Comparison of ENCODE assay signal across 22 cellular contexts in the genomic region with DNA sequence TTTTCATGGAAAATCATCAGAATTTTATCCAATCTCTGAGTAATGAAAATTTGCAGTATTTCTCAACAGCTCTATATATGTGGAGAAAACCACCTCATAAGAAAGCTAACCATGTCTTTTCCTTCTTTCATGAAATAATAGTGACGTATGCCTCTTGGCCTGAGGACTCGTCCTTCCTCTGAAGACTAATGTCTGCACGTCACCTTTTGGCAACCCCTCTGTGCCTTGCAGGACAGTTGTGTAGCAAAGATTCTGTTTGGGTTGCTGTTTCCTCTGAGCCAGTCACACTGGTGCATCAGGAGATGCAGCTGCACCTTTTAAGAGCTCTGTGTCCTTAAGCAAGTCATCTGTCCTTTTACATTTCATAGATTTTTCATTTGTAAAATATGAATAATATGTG.
A peak's percentile ranks its signal among the peaks of the same experiment; 100 is the strongest.
DNase-seq lines count a peak whose midpoint lies in the region; ATAC-seq, FAIRE-seq and TF ChIP-seq lines count a peak whose summit lies in the region.
"Had no signal": no experiment of that assay in that cellular context is flagged by ENCODE, and none has a peak within 500 bp of the region (broad histone marks: within the 10 kb centered on the region; RNA-seq: fewer than 3 reads in every experiment).

No MANE protein-coding gene starts in this region.

- H3K14ac ChIP-seq in H1 (ENCODE audit: insufficient read length): no peak overlapping the region

- no peak for TF ChIP-seq RAD21 in H1 (IDR thresholded peaks at IDR 0.05 in 1 of 2, conservative IDR thresholded peaks at IDR 0.05 in 1 of 2; ENCODE audit: low read depth in 2 of 2, low read length in 2 of 2)

- no peak overlapping the region for H4K8ac ChIP-seq in H1 (ENCODE audit: extremely low read depth, insufficient read depth, low read length)

- H3K4me1 ChIP-seq in left ventricle myocardium inferior (peaks cover 31% of the 10 kb centered on the region), H1 (replicated peaks in 1 of 4; ENCODE audit: control insufficient read depth in 3 of 4, insufficient read depth in 4 of 4, low read length in 3 of 4) (peaks cover 0 to 5% (median 0%) of the 10 kb centered on the region in 4 experiments; a peak in 1 of 7 replicates)
- H3K4me1 ChIP-seq: BLaER1 treated with 17β-estradiol and CSF1 and Interleukin-3, amounts not matched to agents 10 nM and 100 nM had no signal

- no peak overlapping the region for H3K23ac ChIP-seq in H1 (ENCODE audit: insufficient read length)

- H4K20me1 ChIP-seq in H1 (replicated peaks in 1 of 2; ENCODE audit: control insufficient read depth in 1 of 2, insufficient read depth in 2 of 2, low read length in 2 of 2): no peaks in the 10 kb centered on the region
- H4K20me1 ChIP-seq: BLaER1 treated with 17β-estradiol and CSF1 and Interleukin-3, amounts not matched to agents 10 nM and 100 nM had no signal

- H3K18ac ChIP-seq in H1 (ENCODE audit: extremely low read depth, low read length): no peak overlapping the region

- no peak overlapping the region for H2BK5ac ChIP-seq in H1 (ENCODE audit: low read depth, low read length)

- FAIRE-seq in H1 (lab: Jason Lieb, UNC): no peak
- FAIRE-seq: A549, GM12878, GM12892, GM18507 had no signal

- no peak overlapping the region for H2AK5ac ChIP-seq in H1 (ENCODE audit: low read depth, low read length)

- H4K5ac ChIP-seq in H1 (ENCODE audit: insufficient read length, low read depth, low read length): no peak overlapping the region

- CTCF ChIA-PET in H1 (lab: Charles Lee; ENCODE audit: partially characterized antibody): interaction anchor here (1.2 to 1.5 kb wide), 2 partner anchors 27 to 308 kb away, joined by 3 to 4 read pairs; no protein-coding TSS in a partner anchor

- peak; percentile 26 for ATAC-seq in Right ventricle myocardium inferior
- ATAC-seq in left ventricle myocardium superior: peak; percentile 21
- ATAC-seq: A549, GM12878 had no signal

- H3K4ac ChIP-seq in H1 (replicated peaks; ENCODE audit: insufficient read length, low read depth, low read length): no peak overlapping the region

- no peak for TF ChIP-seq POLR2A in H1 (IDR thresholded peaks at IDR 0.05; ENCODE audit: control extremely low read depth in 1 of 2, low read depth in 2 of 2, low read length in 2 of 2)

- H3K36me3 ChIP-seq in left ventricle myocardium inferior (no peaks in the 10 kb centered on the region), H1 (ENCODE audit: control insufficient read depth in 2 of 4, insufficient read depth in 4 of 4, low read length in 3 of 4) (no peaks in the 10 kb centered on the region)
- H3K36me3 ChIP-seq: BLaER1 treated with 17β-estradiol and CSF1 and Interleukin-3, amounts not matched to agents 10 nM and 100 nM had no signal

- no peak overlapping the region for H3K4me3 ChIP-seq in left ventricle myocardium inferior
- no peak overlapping the region for H3K4me3 ChIP-seq in H1 (ENCODE audit: extremely low read depth in 1 of 4, insufficient read depth in 2 of 4, low read depth in 3 of 4, low read length in 4 of 4)
- H3K4me3 ChIP-seq: A549; BLaER1 treated with 17β-estradiol and CSF1 and Interleukin-3, amounts not matched to agents 10 nM and 100 nM; GM12878 had no signal

- intact Hi-C loops in Right ventricle myocardium inferior (cut with DNase I) (no loop called here), cardiac septum (cut with DNase I) (no loop called here), left ventricle myocardium superior (cut with micrococcal nuclease) (no loop called here), left ventricle myocardium inferior (cut with micrococcal nuclease) (no loop called here)

- WGBS in H1 (ENCODE audit: extremely low coverage in 1 of 2, insufficient coverage in 1 of 2, insufficient read length in 1 of 2, insufficient replicate concordance in 2 of 2, low coverage in 1 of 2, low lambda C conversion rate in 2 of 2, missing lambda C conversion rate in 1 of 2), 2 experiments: 90% methylated on average over 3 of the region's 3 CpGs; no CpG with 5 or more reads in 1 of the 2 experiments

- DNase-seq in Right ventricle myocardium inferior (ENCODE audit: missing footprints) (no peak), cardiac septum (ENCODE audit: low spot score) (no peak), left ventricle myocardium superior (no peak), left ventricle myocardium inferior (no peak), H1 (ENCODE audit: low read depth in 1 of 2, low spot score in 2 of 2) (no peak), COLO829 (ENCODE audit: low spot score) (no peak), NCI-H2196 (lab: John Stamatoyannopoulos, UW; ENCODE audit: unreplicated experiment) (no peak)
- DNase-seq: AML-193; Caco-2; Calu3; CD4-positive, alpha-beta T cell; CD8-positive, alpha-beta memory T cell; DMS79 treated with DMSO at 0.1 percent for 48 hours; EL; GDM1 had no signal

- H2AFZ ChIP-seq in H1 (ENCODE audit: low read length): no peak overlapping the region

- no peaks in the 10 kb centered on the region for H3K79me1 ChIP-seq in H1 (ENCODE audit: low read depth, low read length)

- H2BK20ac ChIP-seq in H1 (ENCODE audit: low read length): no peak overlapping the region

- POLR2A ChIA-PET in H1 (lab: Charles Lee; ENCODE audit: partially characterized antibody): interaction anchor here (1.0 kb wide), 1 partner anchor 12 kb away, joined by 3 read pairs; no protein-coding TSS in a partner anchor

- H3K9me3 ChIP-seq in left ventricle myocardium inferior (replicated peaks): no peaks in the 10 kb centered on the region
- no peaks in the 10 kb centered on the region for H3K9me3 ChIP-seq in H1 (ENCODE audit: insufficient read depth in 2 of 2, low read depth in 1 of 2, low read length in 1 of 2)
- H3K9me3 ChIP-seq: A549; BLaER1 treated with 17β-estradiol and CSF1 and Interleukin-3, amounts not matched to agents 10 nM and 100 nM; Caco-2 had no signal

- no peak for TF ChIP-seq CTCF in left ventricle myocardium inferior (IDR thresholded peaks at IDR 0.05; ENCODE audit: borderline replicate concordance)
- TF ChIP-seq CTCF in H1 (IDR thresholded peaks at IDR 0.05; ENCODE audit: control extremely low read depth in 1 of 3, insufficient read depth in 1 of 3, low read depth in 1 of 3, low read length in 3 of 3): no peak

- H3K27me3 ChIP-seq in left ventricle myocardium inferior (ENCODE audit: low read depth): no peaks in the 10 kb centered on the region
- no peaks in the 10 kb centered on the region for H3K27me3 ChIP-seq in H1 (replicated peaks in 1 of 4; ENCODE audit: control insufficient read depth in 3 of 4, extremely low read depth in 1 of 4, insufficient read depth in 3 of 4, low read length in 3 of 4)
- H3K27me3 ChIP-seq: BLaER1 treated with 17β-estradiol and CSF1 and Interleukin-3, amounts not matched to agents 10 nM and 100 nM had no signal

- H3K23me2 ChIP-seq in H1 (ENCODE audit: low read depth, low read length): no peaks in the 10 kb centered on the region

- H4K91ac ChIP-seq in H1 (replicated peaks; ENCODE audit: insufficient read length, low read length): no peak overlapping the region

- 0 out of 2 replicates have a peak overlapping the region, but pooled peaks have one; percentile 35 for H2BK15ac ChIP-seq in H1 (ENCODE audit: low read length)

- H3K9ac ChIP-seq in H1 (replicated peaks in 1 of 4; ENCODE audit: extremely low read depth in 1 of 4, low read depth in 3 of 4, low read length in 3 of 4): no peak overlapping the region
- H3K9ac ChIP-seq: BLaER1 treated with 17β-estradiol and CSF1 and Interleukin-3, amounts not matched to agents 10 nM and 100 nM had no signal

- no peak overlapping the region for H2BK12ac ChIP-seq in H1 (ENCODE audit: low read depth, low read length)

- H2BK120ac ChIP-seq in H1 (replicated peaks; ENCODE audit: low read depth, low read length): no peak overlapping the region

- H3K27ac ChIP-seq in left ventricle myocardium inferior (replicated peaks) (no peak overlapping the region), H1 (ENCODE audit: low read depth, low read length) (no peak overlapping the region)
- H3K27ac ChIP-seq: 22Rv1; A549; BLaER1 treated with 17β-estradiol and CSF1 and Interleukin-3, amounts not matched to agents 10 nM and 100 nM; C4-2B had no signal

- H3K79me2 ChIP-seq in H1 (ENCODE audit: control insufficient read depth in 1 of 2, insufficient read depth in 2 of 2, low read length in 2 of 2): no peaks in the 10 kb centered on the region

- H3K4me2 ChIP-seq in H1 (ENCODE audit: insufficient read depth in 1 of 2, low read depth in 2 of 2, low read length in 2 of 2): no peak overlapping the region
- H3K4me2 ChIP-seq: A549; BLaER1 treated with 17β-estradiol and CSF1 and Interleukin-3, amounts not matched to agents 10 nM and 100 nM had no signal

- TF ChIP-seq EP300 in H1 (IDR thresholded peaks at IDR 0.05; ENCODE audit: borderline replicate concordance in 1 of 2, low read depth in 2 of 2, low read length in 2 of 2): no peak

- H3K56ac ChIP-seq in H1 (replicated peaks; ENCODE audit: insufficient read length, low read depth, low read length): no peak overlapping the region

TF ChIP-seq in H1, 55 proteins besides CTCF, POLR2A, EP300 and RAD21:
- TF ChIP-seq ZNF274 (IDR thresholded peaks at IDR 0.05; ENCODE audit: borderline replicate concordance, extremely low read depth, low read length): no peak
- no peak for TF ChIP-seq SIRT6 (IDR thresholded peaks at IDR 0.05; ENCODE audit: low read length)
- TF ChIP-seq CTBP2 (IDR thresholded peaks at IDR 0.05; ENCODE audit: borderline replicate concordance, insufficient read depth, insufficient read length, low read length): no peak
- TF ChIP-seq CREB1 (IDR thresholded peaks at IDR 0.05): no peak
- TF ChIP-seq FOSL1 (IDR thresholded peaks at IDR 0.05; ENCODE audit: insufficient read depth, low read depth, low read length): no peak
- TF ChIP-seq, protein P1, sequence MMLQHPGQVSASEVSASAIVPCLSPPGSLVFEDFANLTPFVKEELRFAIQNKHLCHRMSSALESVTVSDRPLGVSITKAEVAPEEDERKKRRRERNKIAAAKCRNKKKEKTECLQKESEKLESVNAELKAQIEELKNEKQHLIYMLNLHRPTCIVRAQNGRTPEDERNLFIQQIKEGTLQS (IDR thresholded peaks at IDR 0.05; ENCODE audit: insufficient read depth, low read depth, low read length): no peak
- TF ChIP-seq HDAC6 (IDR thresholded peaks at IDR 0.05; ENCODE audit: low read depth, low read length): no peak
